21 cellular contexts compared by ENCODE assay signal in genomic region chr3:128329491-128330300, GRCh38.
"Had no signal": no experiment of that assay in that cellular context is flagged by ENCODE, and none has a peak within 500 bp of the region (broad histone marks: within the 10 kb centered on the region; RNA-seq: fewer than 3 reads in every experiment).

No MANE protein-coding gene starts in this region.

- ATAC-seq: activated CD8-positive, alpha-beta memory T cell treated with anti-CD3 and anti-CD28 coated beads, Interleukin-2, amount 10 ng/mL, durations not matched to agents 7 days and 5 days; activated T-cell treated with anti-CD3 and anti-CD28 coated beads, Interleukin-2, amount 50 U/mL, for 4 hours; body of pancreas; left ventricle myocardium superior; stimulated activated naive B cell treated with anti-CD40 and anti-IgM and Interleukin-4, amounts not matched to agents 10 μg/mL and 1 μg/mL and 100 μg/mL, for 72 hours; T-cell had no signal

- H3K36me3 ChIP-seq: esophagus squamous epithelium, ovary, vagina had no signal

- H3K4me1 ChIP-seq: tibial artery had no signal

- H3K9me3 ChIP-seq: body of pancreas, esophagus squamous epithelium, ovary, tibial artery, vagina had no signal

- H3K4me3 ChIP-seq: body of pancreas, coronary artery, esophagus squamous epithelium, ovary, tibial artery, vagina had no signal

- DNase-seq: activated CD4-positive, alpha-beta T cell treated with anti-CD3 and anti-CD28 coated beads for 1 hour; activated CD4-positive, alpha-beta T cell treated with anti-CD3 and anti-CD28 coated beads, Interleukin-2, amount 50 U/mL, for 4 hours; activated CD8-positive, alpha-beta memory T cell treated with anti-CD3 and anti-CD28 coated beads, Interleukin-2, amount 10 ng/mL, durations not matched to agents 7 days and 5 days; activated naive CD8-positive, alpha-beta T cell treated with anti-CD3 and anti-CD28 coated beads for 36 hours; activated T-cell treated with anti-CD3 and anti-CD28 coated beads, Interleukin-2, amount 50 U/mL, for 4 hours; amygdala; esophagus squamous epithelium; glutamatergic neuron; hypothalamus; left ventricle myocardium superior; mesenchymal stem cell; stimulated activated CD4-positive, alpha-beta T cell treated with anti-CD3 and anti-CD28 coated beads, Interleukin-15, amount 100 ng/mL, for 24 hours; stimulated activated CD4-positive, alpha-beta T cell treated with anti-CD3 and anti-CD28 coated beads, Interleukin-4, amount 100 ng/mL, for 1 hour; stimulated activated naive B cell treated with anti-CD40 and anti-IgM and Interleukin-4, amounts not matched to agents 10 μg/mL and 1 μg/mL and 100 μg/mL, for 72 hours; T-cell; T-helper 9 cell had no signal

- H3K27ac ChIP-seq: body of pancreas, coronary artery, esophagus squamous epithelium, ovary, tibial artery, vagina had no signal

- H3K27me3 ChIP-seq: body of pancreas, esophagus squamous epithelium, ovary, tibial artery, vagina had no signal
